ENCODE assay signal across 1 cellular context in genomic region chr3:36362973-36363372, GRCh38.
A peak's percentile ranks its signal among the peaks of the same experiment; 100 is the strongest.
TF ChIP-seq lines count a peak whose summit lies in the region.

No MANE protein-coding gene starts in this region.

TF ChIP-seq in HepG2, 621 proteins besides CTCF, POLR2A, EP300 and RAD21 (continued from another document and continues in another):
- TF ChIP-seq, protein P1, sequence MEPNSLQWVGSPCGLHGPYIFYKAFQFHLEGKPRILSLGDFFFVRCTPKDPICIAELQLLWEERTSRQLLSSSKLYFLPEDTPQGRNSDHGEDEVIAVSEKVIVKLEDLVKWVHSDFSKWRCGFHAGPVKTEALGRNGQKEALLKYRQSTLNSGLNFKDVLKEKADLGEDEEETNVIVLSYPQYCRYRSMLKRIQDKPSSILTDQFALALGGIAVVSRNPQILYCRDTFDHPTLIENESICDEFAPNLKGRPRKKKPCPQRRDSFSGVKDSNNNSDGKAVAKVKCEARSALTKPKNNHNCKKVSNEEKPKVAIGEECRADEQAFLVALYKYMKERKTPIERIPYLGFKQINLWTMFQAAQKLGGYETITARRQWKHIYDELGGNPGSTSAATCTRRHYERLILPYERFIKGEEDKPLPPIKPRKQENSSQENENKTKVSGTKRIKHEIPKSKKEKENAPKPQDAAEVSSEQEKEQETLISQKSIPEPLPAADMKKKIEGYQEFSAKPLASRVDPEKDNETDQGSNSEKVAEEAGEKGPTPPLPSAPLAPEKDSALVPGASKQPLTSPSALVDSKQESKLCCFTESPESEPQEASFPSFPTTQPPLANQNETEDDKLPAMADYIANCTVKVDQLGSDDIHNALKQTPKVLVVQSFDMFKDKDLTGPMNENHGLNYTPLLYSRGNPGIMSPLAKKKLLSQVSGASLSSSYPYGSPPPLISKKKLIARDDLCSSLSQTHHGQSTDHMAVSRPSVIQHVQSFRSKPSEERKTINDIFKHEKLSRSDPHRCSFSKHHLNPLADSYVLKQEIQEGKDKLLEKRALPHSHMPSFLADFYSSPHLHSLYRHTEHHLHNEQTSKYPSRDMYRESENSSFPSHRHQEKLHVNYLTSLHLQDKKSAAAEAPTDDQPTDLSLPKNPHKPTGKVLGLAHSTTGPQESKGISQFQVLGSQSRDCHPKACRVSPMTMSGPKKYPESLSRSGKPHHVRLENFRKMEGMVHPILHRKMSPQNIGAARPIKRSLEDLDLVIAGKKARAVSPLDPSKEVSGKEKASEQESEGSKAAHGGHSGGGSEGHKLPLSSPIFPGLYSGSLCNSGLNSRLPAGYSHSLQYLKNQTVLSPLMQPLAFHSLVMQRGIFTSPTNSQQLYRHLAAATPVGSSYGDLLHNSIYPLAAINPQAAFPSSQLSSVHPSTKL (CRISPR knock-in tag; IDR thresholded peaks at IDR 0.05) = 0 out of 2 replicates have a peak, but pooled peaks have one; percentile 29
- TF ChIP-seq ZNF660 (CRISPR knock-in tag; IDR thresholded peaks at IDR 0.05; ENCODE audit: borderline replicate concordance, low read depth) (no peak), DNMT1 (CRISPR knock-in tag; IDR thresholded peaks at IDR 0.05) (no peak), KDM5B (CRISPR knock-in tag; IDR thresholded peaks at IDR 0.05; ENCODE audit: borderline replicate concordance) (no peak), ZBTB37 (CRISPR knock-in tag; IDR thresholded peaks at IDR 0.05) (no peak), ZNF691 (CRISPR knock-in tag; IDR thresholded peaks at IDR 0.05; ENCODE audit: borderline replicate concordance, low read depth) (no peak), ATF7 (IDR thresholded peaks at IDR 0.05) (no peak), ATF7 (CRISPR knock-in tag; IDR thresholded peaks at IDR 0.05) (no peak), WIZ (CRISPR knock-in tag; IDR thresholded peaks at IDR 0.05) (no peak), ZNF274 (CRISPR knock-in tag; IDR thresholded peaks at IDR 0.05) (no peak), ZNF501 (CRISPR knock-in tag; IDR thresholded peaks at IDR 0.05) (no peak), GATAD2A (CRISPR knock-in tag; IDR thresholded peaks at IDR 0.05) (peak; percentile 42; the same call in 1 of the 2 replicates), ZNF737 (CRISPR knock-in tag; IDR thresholded peaks at IDR 0.05; ENCODE audit: borderline replicate concordance) (no peak), MTF2 (CRISPR knock-in tag; IDR thresholded peaks at IDR 0.05; ENCODE audit: borderline replicate concordance) (no peak), ZNF761 (CRISPR knock-in tag; conservative IDR thresholded peaks at IDR 0.05) (no peak), FOSL2 (CRISPR knock-in tag; IDR thresholded peaks at IDR 0.05) (peak; percentile 96), MED1 (CRISPR knock-in tag; IDR thresholded peaks at IDR 0.05) (no peak), FOXA3 (CRISPR knock-in tag; IDR thresholded peaks at IDR 0.05) (0 out of 2 replicates have a peak, but pooled peaks have one; percentile 26), ZNF251 (CRISPR knock-in tag; IDR thresholded peaks at IDR 0.05) (no peak), NR2F1 (CRISPR knock-in tag; IDR thresholded peaks at IDR 0.05) (0 out of 4 replicates have a peak, but pooled peaks of 1 of the 2 experiments have one; percentile 47), REPIN1 (CRISPR knock-in tag; IDR thresholded peaks at IDR 0.05; ENCODE audit: borderline replicate concordance, low read depth) (no peak), PCBP1 (IDR thresholded peaks at IDR 0.05; ENCODE audit: borderline replicate concordance, low read depth, low read length) (no peak), FOXP1 (IDR thresholded peaks at IDR 0.05) (no peak), FOXP1 (CRISPR knock-in tag; IDR thresholded peaks at IDR 0.05) (peak; percentile 82), ZNF776 (CRISPR knock-in tag; IDR thresholded peaks at IDR 0.05) (no peak), ZBTB26 (CRISPR knock-in tag; IDR thresholded peaks at IDR 0.05; ENCODE audit: borderline replicate concordance) (no peak), ZNF607 (CRISPR knock-in tag; IDR thresholded peaks at IDR 0.05; ENCODE audit: borderline replicate concordance) (no peak), ZBTB38 (CRISPR knock-in tag; IDR thresholded peaks at IDR 0.05) (no peak), FOSL1 (CRISPR knock-in tag; IDR thresholded peaks at IDR 0.05; ENCODE audit: borderline replicate concordance) (peak; percentile 65; the same call in 1 of the 2 replicates), ZNF180 (CRISPR knock-in tag; IDR thresholded peaks at IDR 0.05; ENCODE audit: borderline replicate concordance, low read depth) (no peak), KDM3A (CRISPR knock-in tag; IDR thresholded peaks at IDR 0.05; ENCODE audit: low read depth) (no peak), CREB1 (IDR thresholded peaks at IDR 0.05) (peak; percentile 26; the same call in 1 of the 2 replicates), CREB1 (CRISPR knock-in tag; IDR thresholded peaks at IDR 0.05) (no peak)
- TF ChIP-seq, protein P2, sequence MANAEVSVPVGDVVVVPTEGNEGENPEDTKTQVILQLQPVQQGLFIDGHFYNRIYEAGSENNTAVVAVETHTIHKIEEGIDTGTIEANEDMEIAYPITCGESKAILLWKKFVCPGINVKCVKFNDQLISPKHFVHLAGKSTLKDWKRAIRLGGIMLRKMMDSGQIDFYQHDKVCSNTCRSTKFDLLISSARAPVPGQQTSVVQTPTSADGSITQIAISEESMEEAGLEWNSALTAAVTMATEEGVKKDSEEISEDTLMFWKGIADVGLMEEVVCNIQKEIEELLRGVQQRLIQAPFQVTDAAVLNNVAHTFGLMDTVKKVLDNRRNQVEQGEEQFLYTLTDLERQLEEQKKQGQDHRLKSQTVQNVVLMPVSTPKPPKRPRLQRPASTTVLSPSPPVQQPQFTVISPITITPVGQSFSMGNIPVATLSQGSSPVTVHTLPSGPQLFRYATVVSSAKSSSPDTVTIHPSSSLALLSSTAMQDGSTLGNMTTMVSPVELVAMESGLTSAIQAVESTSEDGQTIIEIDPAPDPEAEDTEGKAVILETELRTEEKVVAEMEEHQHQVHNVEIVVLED (CRISPR knock-in tag; IDR thresholded peaks at IDR 0.05; ENCODE audit: borderline replicate concordance) = no peak
- TF ChIP-seq, protein P3, sequence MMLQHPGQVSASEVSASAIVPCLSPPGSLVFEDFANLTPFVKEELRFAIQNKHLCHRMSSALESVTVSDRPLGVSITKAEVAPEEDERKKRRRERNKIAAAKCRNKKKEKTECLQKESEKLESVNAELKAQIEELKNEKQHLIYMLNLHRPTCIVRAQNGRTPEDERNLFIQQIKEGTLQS (CRISPR knock-in tag; IDR thresholded peaks at IDR 0.05) = peak; percentile 67
- TF ChIP-seq, protein P4, sequence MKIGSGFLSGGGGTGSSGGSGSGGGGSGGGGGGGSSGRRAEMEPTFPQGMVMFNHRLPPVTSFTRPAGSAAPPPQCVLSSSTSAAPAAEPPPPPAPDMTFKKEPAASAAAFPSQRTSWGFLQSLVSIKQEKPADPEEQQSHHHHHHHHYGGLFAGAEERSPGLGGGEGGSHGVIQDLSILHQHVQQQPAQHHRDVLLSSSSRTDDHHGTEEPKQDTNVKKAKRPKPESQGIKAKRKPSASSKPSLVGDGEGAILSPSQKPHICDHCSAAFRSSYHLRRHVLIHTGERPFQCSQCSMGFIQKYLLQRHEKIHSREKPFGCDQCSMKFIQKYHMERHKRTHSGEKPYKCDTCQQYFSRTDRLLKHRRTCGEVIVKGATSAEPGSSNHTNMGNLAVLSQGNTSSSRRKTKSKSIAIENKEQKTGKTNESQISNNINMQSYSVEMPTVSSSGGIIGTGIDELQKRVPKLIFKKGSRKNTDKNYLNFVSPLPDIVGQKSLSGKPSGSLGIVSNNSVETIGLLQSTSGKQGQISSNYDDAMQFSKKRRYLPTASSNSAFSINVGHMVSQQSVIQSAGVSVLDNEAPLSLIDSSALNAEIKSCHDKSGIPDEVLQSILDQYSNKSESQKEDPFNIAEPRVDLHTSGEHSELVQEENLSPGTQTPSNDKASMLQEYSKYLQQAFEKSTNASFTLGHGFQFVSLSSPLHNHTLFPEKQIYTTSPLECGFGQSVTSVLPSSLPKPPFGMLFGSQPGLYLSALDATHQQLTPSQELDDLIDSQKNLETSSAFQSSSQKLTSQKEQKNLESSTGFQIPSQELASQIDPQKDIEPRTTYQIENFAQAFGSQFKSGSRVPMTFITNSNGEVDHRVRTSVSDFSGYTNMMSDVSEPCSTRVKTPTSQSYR (CRISPR knock-in tag; IDR thresholded peaks at IDR 0.05; ENCODE audit: borderline replicate concordance) = peak; percentile 27; the same call in 1 of the 2 replicates
- TF ChIP-seq, protein P5, sequence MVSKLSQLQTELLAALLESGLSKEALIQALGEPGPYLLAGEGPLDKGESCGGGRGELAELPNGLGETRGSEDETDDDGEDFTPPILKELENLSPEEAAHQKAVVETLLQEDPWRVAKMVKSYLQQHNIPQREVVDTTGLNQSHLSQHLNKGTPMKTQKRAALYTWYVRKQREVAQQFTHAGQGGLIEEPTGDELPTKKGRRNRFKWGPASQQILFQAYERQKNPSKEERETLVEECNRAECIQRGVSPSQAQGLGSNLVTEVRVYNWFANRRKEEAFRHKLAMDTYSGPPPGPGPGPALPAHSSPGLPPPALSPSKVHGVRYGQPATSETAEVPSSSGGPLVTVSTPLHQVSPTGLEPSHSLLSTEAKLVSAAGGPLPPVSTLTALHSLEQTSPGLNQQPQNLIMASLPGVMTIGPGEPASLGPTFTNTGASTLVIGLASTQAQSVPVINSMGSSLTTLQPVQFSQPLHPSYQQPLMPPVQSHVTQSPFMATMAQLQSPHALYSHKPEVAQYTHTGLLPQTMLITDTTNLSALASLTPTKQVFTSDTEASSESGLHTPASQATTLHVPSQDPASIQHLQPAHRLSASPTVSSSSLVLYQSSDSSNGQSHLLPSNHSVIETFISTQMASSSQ (IDR thresholded peaks at IDR 0.05; ENCODE audit: low read depth) = no peak
- TF ChIP-seq, protein P5 (CRISPR knock-in tag; IDR thresholded peaks at IDR 0.05; ENCODE audit: borderline replicate concordance) = no peak
- TF ChIP-seq, protein P6, sequence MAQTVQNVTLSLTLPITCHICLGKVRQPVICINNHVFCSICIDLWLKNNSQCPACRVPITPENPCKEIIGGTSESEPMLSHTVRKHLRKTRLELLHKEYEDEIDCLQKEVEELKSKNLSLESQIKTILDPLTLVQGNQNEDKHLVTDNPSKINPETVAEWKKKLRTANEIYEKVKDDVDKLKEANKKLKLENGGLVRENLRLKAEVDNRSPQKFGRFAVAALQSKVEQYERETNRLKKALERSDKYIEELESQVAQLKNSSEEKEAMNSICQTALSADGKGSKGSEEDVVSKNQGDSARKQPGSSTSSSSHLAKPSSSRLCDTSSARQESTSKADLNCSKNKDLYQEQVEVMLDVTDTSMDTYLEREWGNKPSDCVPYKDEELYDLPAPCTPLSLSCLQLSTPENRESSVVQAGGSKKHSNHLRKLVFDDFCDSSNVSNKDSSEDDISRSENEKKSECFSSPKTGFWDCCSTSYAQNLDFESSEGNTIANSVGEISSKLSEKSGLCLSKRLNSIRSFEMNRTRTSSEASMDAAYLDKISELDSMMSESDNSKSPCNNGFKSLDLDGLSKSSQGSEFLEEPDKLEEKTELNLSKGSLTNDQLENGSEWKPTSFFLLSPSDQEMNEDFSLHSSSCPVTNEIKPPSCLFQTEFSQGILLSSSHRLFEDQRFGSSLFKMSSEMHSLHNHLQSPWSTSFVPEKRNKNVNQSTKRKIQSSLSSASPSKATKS (CRISPR knock-in tag; IDR thresholded peaks at IDR 0.05) = no peak
